ENCODE assay signal across 8 cellular contexts in genomic region chr6:21597706-21598273, GRCh38. TPM values are rescaled to one million over a fixed set of nuclear protein-coding genes. Genes with fewer than 3 reads are reported as not detected.
DNase-seq lines count a peak whose midpoint lies in the region; ATAC-seq, FAIRE-seq and TF ChIP-seq lines count a peak whose summit lies in the region.

No MANE protein-coding gene starts in this region.

- H3K27me3 Mint-ChIP-seq in Caco-2 (ENCODE audit: insufficient read depth, unreplicated experiment): no peaks in the 10 kb centered on the region
- peaks cover 3% of the 10 kb centered on the region for H3K27me3 Mint-ChIP-seq in neural crest cell (ENCODE audit: low read depth)

- FAIRE-seq in endothelial cell of umbilical vein (lab: Jason Lieb, UNC): no peak

- H3K4me1 ChIP-seq in Caco-2 (peaks cover 20% of the 10 kb centered on the region), endothelial cell of umbilical vein (ENCODE audit: control insufficient read depth, extremely low read depth, insufficient read depth, low read length) (peaks cover 19% of the 10 kb centered on the region)

- peak overlapping the region; percentile 93 for H3K27ac Mint-ChIP-seq in Caco-2 (ENCODE audit: unreplicated experiment)
- H3K27ac Mint-ChIP-seq in neural crest cell (ENCODE audit: unreplicated experiment): peak overlapping the region; percentile 68

- peaks cover 66% of the 10 kb centered on the region for H3K36me3 Mint-ChIP-seq in Caco-2 (ENCODE audit: insufficient read depth, unreplicated experiment)
- H3K36me3 Mint-ChIP-seq in neural crest cell (ENCODE audit: low read depth): peaks cover 43% of the 10 kb centered on the region

- DNase-seq in Caco-2 (no peak), NCI-H748 (lab: John Stamatoyannopoulos, UW; ENCODE audit: unreplicated experiment) (peak; percentile 63), endothelial cell of umbilical vein (ENCODE audit: low read depth, low spot score) (no peak), neural crest cell (ENCODE audit: low read depth, low spot score) (no peak), SKM-1 (lab: John Stamatoyannopoulos, UW; ENCODE audit: unreplicated experiment) (no peak), amniotic stem cell (lab: John Stamatoyannopoulos, UW) (no peak), HuH-7 (ENCODE audit: low spot score) (no peak)

- CTCF ChIA-PET in Caco-2 (lab: Charles Lee): no interaction called here
- CTCF ChIA-PET in endothelial cell of umbilical vein (lab: Charles Lee): interaction anchor here (1.0 to 1.7 kb wide), 7 partner anchors 17 to 1287 kb away, joined by 3 to 5 read pairs (median 3); no protein-coding TSS in a partner anchor

- H3K27me3 ChIP-seq in Caco-2 (replicated peaks; ENCODE audit: control insufficient read depth, insufficient read depth, low read length) (no peaks in the 10 kb centered on the region), endothelial cell of umbilical vein (ENCODE audit: control insufficient read depth in 2 of 2, insufficient read depth in 2 of 2, low read length in 2 of 2) (no peaks in the 10 kb centered on the region)

- H3K9me3 ChIP-seq in Caco-2 (no peaks in the 10 kb centered on the region), endothelial cell of umbilical vein (replicated peaks; ENCODE audit: control insufficient read depth, insufficient read depth, low read length) (no peaks in the 10 kb centered on the region)

- peak overlapping the region; percentile 94 for H3K27ac ChIP-seq in endothelial cell of umbilical vein (ENCODE audit: insufficient read depth, low read depth, low read length)

- no TSS peak for BruUV-seq in Caco-2 (replicated peaks; lab: Mats Ljungman, UMichigan)
- BruUV-seq in endothelial cell of umbilical vein (replicated peaks; lab: Mats Ljungman, UMichigan): no TSS peak

- peaks cover 58% of the 10 kb centered on the region for H3K79me2 ChIP-seq in endothelial cell of umbilical vein (ENCODE audit: control insufficient read depth, insufficient read depth, low read length)

- POLR2A ChIA-PET in Caco-2 (lab: Charles Lee): no interaction called here
- POLR2A ChIA-PET in endothelial cell of umbilical vein (lab: Charles Lee): interaction anchor here (0.5 to 0.7 kb wide), 4 partner anchors 166 to 685 kb away, joined by 3 to 5 read pairs (median 4); no protein-coding TSS in a partner anchor

- no peak for TF ChIP-seq CTCF in Caco-2 (IDR thresholded peaks at IDR 0.05; ENCODE audit: insufficient read depth in 1 of 2, low read depth in 1 of 2, low read length in 1 of 2, severe bottlenecking in 1 of 2, unreplicated experiment in 1 of 2)
- TF ChIP-seq CTCF in endothelial cell of umbilical vein (IDR thresholded peaks at IDR 0.05; ENCODE audit: extremely low read depth in 1 of 2, insufficient read depth in 1 of 2, low read depth in 1 of 2, low read length in 2 of 2): no peak
- no peak for TF ChIP-seq CTCF in neural crest cell (conservative IDR thresholded peaks at IDR 0.05)

- H3K36me3 ChIP-seq in Caco-2 (ENCODE audit: control insufficient read depth, insufficient read depth, low read length): peaks cover 2% of the 10 kb centered on the region; the same call in 1 of the 2 replicates
- H3K36me3 ChIP-seq in endothelial cell of umbilical vein (ENCODE audit: control insufficient read depth in 2 of 2, extremely low read depth in 1 of 2, insufficient read depth in 2 of 2, low read length in 2 of 2): peaks cover 2 to 17% of the 10 kb centered on the region in 2 experiments

- H3K4me2 ChIP-seq in endothelial cell of umbilical vein (ENCODE audit: insufficient read depth, low read length): peak overlapping the region; percentile 99

- H3K9me3 Mint-ChIP-seq in Caco-2 (ENCODE audit: unreplicated experiment): no peaks in the 10 kb centered on the region
- H3K9me3 Mint-ChIP-seq in neural crest cell: peaks cover 5% of the 10 kb centered on the region

- TF ChIP-seq POLR2A in endothelial cell of umbilical vein (IDR thresholded peaks at IDR 0.05; ENCODE audit: low read depth, low read length): no peak

- H3K4me3 ChIP-seq in Caco-2 (ENCODE audit: low read depth, low read length) (peak overlapping the region; percentile 26), endothelial cell of umbilical vein (replicated peaks in 1 of 3; ENCODE audit: insufficient read depth in 1 of 3, low read depth in 1 of 3, low read length in 3 of 3) (peak overlapping the region; percentile 85 to 100 (median 98))

- H2AFZ ChIP-seq in endothelial cell of umbilical vein (ENCODE audit: low read depth, low read length): no peak overlapping the region

- dilution Hi-C loops in endothelial cell of umbilical vein (cut with MboI; ENCODE audit: extremely low pct_ligation_motif_present, low sequenced_read_pairs): no loop called here

- peaks cover 6% of the 10 kb centered on the region for H3K4me1 Mint-ChIP-seq in Caco-2 (ENCODE audit: low read depth, unreplicated experiment)
- H3K4me1 Mint-ChIP-seq in neural crest cell: peaks cover 37% of the 10 kb centered on the region

- no peak overlapping the region for H3K4me3 Mint-ChIP-seq in Caco-2 (ENCODE audit: unreplicated experiment)
- peak overlapping the region; percentile 98 for H3K4me3 Mint-ChIP-seq in neural crest cell

- H3K9ac ChIP-seq in endothelial cell of umbilical vein (replicated peaks; ENCODE audit: extremely low read depth, insufficient read depth, low read length): peak overlapping the region; percentile 98

- intact Hi-C loops in Caco-2 (cut with micrococcal nuclease; ENCODE audit: unreplicated experiment) (loop anchor here (5.0 to 10.0 kb wide), 4 partner anchors 230 to 1850 kb away; no protein-coding TSS in a partner anchor), endothelial cell of umbilical vein (cut with micrococcal nuclease) (loop anchor here (1.0 to 10.0 kb wide), 12 partner anchors 37 to 1285 kb away; no protein-coding TSS in a partner anchor)

- H4K20me1 ChIP-seq in endothelial cell of umbilical vein (replicated peaks; ENCODE audit: control insufficient read depth, extremely low read depth, insufficient read depth, low read length): peaks cover 11% of the 10 kb centered on the region

- no peak for ATAC-seq in GM21786 (IDR thresholded peaks at IDR 0.05; ENCODE audit: unreplicated experiment)

- H3K9me1 ChIP-seq in endothelial cell of umbilical vein (replicated peaks; ENCODE audit: control insufficient read depth, extremely low read depth, insufficient read depth, low read length): no peaks in the 10 kb centered on the region

TF ChIP-seq in endothelial cell of umbilical vein, 7 proteins besides CTCF, POLR2A, EP300 and RAD21:
- no peak for TF ChIP-seq POLR2AphosphoS5 (IDR thresholded peaks at IDR 0.05; ENCODE audit: insufficient read depth, low read depth, low read length)
- TF ChIP-seq FOS (IDR thresholded peaks at IDR 0.05; ENCODE audit: borderline replicate concordance, insufficient read depth, low read length): no peak
- no peak for TF ChIP-seq GATA2 (IDR thresholded peaks at IDR 0.05; ENCODE audit: insufficient read depth, insufficient read length, low read depth, low read length)
- no peak for TF ChIP-seq EZH2 (IDR thresholded peaks at IDR 0.05; ENCODE audit: borderline replicate concordance, low read depth, low read length, severe bottlenecking)

RNA-seq across cellular contexts. Expression of gene SOX4, which starts 4.2 kb away (rescaled TPM):
- 76.8 and 77.3 TPM in 2 replicates for total RNA-seq in Caco-2 (2022)
- total RNA-seq in endothelial cell of umbilical vein: 121 and 127 TPM in 2 replicates
- polyA plus RNA-seq in endothelial cell of umbilical vein: 18.5 and 20.4 TPM in 2 replicates
- polyA plus RNA-seq in endothelial cell of umbilical vein (2011; cell fraction: cytosol; rRNA removed): 17.6 and 22.6 TPM in 2 replicates
- 35.2 and 46.7 TPM in 2 replicates for polyA plus RNA-seq in endothelial cell of umbilical vein (2011; cell fraction: nucleus; rRNA removed)
- 66.1 and 81.9 TPM in 2 replicates for polyA plus RNA-seq in endothelial cell of umbilical vein (2012)
- 43.4 and 49.9 TPM in 2 replicates for polyA minus RNA-seq in endothelial cell of umbilical vein
- 4.7 TPM for polyA minus RNA-seq in endothelial cell of umbilical vein (2011; cell fraction: cytosol; rRNA and poly(A)+ RNA removed)
- 54.9 and 59.8 TPM in 2 replicates for polyA minus RNA-seq in endothelial cell of umbilical vein (2011; cell fraction: nucleus; rRNA and poly(A)+ RNA removed)
- 91.4 and 92.7 TPM in 2 replicates for total RNA-seq in neural crest cell
